ENCODE assay signal across 11 cellular contexts in the genomic region with DNA sequence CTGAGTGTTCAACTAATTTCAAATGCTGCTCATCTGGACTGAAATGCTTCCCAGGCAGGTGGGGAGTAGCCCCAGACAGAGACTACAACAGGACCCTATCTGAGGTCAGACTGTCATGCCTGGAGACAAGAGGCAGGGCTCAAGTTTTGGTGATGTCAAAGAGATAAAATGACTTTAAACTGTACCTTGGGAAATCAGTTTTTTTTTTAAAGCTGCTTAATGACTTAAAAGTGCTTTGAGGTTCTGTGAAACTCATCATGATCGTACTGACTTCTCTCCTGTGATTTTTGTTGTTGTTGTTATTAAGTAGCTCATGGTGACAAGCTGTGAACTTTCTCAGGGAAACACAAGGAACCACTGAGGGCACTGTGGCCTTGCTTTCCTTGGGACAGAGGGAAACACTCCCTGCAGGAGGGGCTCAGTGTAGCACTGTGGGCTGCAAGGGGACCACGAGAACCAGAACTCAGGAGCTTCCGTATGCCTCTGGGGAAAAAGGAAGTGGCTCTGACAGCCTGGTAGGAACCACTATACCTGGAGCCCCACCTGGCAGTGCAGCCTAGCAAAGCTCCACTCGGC. TPM values are rescaled to one million over a fixed set of nuclear protein-coding genes. Genes with fewer than 3 reads are reported as not detected.
DNase-seq lines count a peak whose midpoint lies in the region; ATAC-seq and TF ChIP-seq lines count a peak whose summit lies in the region.
"Had no signal": no experiment of that assay in that cellular context is flagged by ENCODE, and none has a peak within 500 bp of the region (broad histone marks: within the 10 kb centered on the region; RNA-seq: fewer than 3 reads in every experiment).

No MANE protein-coding gene starts in this region.

- peak in 3 of 10 experiments; percentile 16 to 35 (median 18) for DNase-seq in CD4-positive, alpha-beta T cell
- peak; percentile 27 for DNase-seq in MM.1S
- DNase-seq in central memory CD8-positive, alpha-beta T cell (ENCODE audit: low spot score in 2 of 2), result no peak
- DNase-seq in WERI-Rb-1, result no peak
- DNase-seq in omental fat pad (ENCODE audit: low spot score), result no peak
- DNase-seq: cerebellar nuclear complex, DMS 273 treated with DMSO at 0.1 percent for 48 hours, T1000 had no signal

- no peak overlapping the region for H2AFZ ChIP-seq in MM.1S (ENCODE audit: low read length)

- H3K79me2 ChIP-seq in MM.1S (ENCODE audit: low read length), result peaks cover 95% of the 10 kb centered on the region

- H3K4me2 ChIP-seq in MM.1S (ENCODE audit: low read depth, low read length), result peak overlapping the region; percentile 75

- intact Hi-C loops in CD4-positive, alpha-beta T cell (cut with DNase I, micrococcal nuclease), result loop anchor here in 1 of 2 experiments (1.0 kb wide), 1 partner anchor 8 kb away; no protein-coding TSS in a partner anchor

- H3K4me1 Mint-ChIP-seq in CD4-positive, alpha-beta T cell (ENCODE audit: low read depth), result peaks cover 93% of the 10 kb centered on the region
- H3K4me1 Mint-ChIP-seq in central memory CD8-positive, alpha-beta T cell, result peaks cover 30% of the 10 kb centered on the region

- TF ChIP-seq CTCF in CD4-positive, alpha-beta T cell (IDR thresholded peaks at IDR 0.05), result no peak
- TF ChIP-seq CTCF in MM.1S (IDR thresholded peaks at IDR 0.05; ENCODE audit: low read length), result no peak
- no peak for TF ChIP-seq CTCF in neutrophil (IDR thresholded peaks at IDR 0.05)
- no peak for TF ChIP-seq CTCF in WERI-Rb-1 (IDR thresholded peaks at IDR 0.05; ENCODE audit: low read depth, low read length)
- TF ChIP-seq CTCF in omental fat pad (IDR thresholded peaks at IDR 0.05), result no peak

- H3K4me1 ChIP-seq in MM.1S (ENCODE audit: low read length) (peaks cover 58% of the 10 kb centered on the region), neutrophil (ENCODE audit: control insufficient read depth in 1 of 2, insufficient read depth in 1 of 2, low read depth in 1 of 2, low read length in 1 of 2) (peaks cover 95 to 100% of the 10 kb centered on the region in 2 experiments)

- no peaks in the 10 kb centered on the region for H4K20me1 ChIP-seq in MM.1S (ENCODE audit: insufficient read depth, low read length)

- POLR2A ChIA-PET in CD4-positive, alpha-beta T cell (lab: Charles Lee), result interaction anchor here (0.8 to 3.0 kb wide), 7 partner anchors 9 to 121 kb away, joined by 3 to 41 read pairs (median 6); a partner anchor contains a TSS

- CTCF ChIA-PET in CD4-positive, alpha-beta T cell (lab: Charles Lee), result interaction anchor here (1.7 to 1.8 kb wide), 2 partner anchors 15 to 122 kb away, joined by 5 read pairs; no protein-coding TSS in a partner anchor

- H3K9me2 ChIP-seq in MM.1S (replicated peaks; ENCODE audit: insufficient read depth, low read length), result no peaks in the 10 kb centered on the region

- no peaks in the 10 kb centered on the region for H3K9me3 Mint-ChIP-seq in CD4-positive, alpha-beta T cell
- H3K9me3 Mint-ChIP-seq in central memory CD8-positive, alpha-beta T cell, result no peaks in the 10 kb centered on the region

- H3K27me3 ChIP-seq in CD4-positive, alpha-beta T cell (ENCODE audit: control insufficient read depth, insufficient read depth, low read length), result no peaks in the 10 kb centered on the region
- H3K27me3 ChIP-seq in MM.1S (replicated peaks; ENCODE audit: insufficient read depth, low read length), result no peaks in the 10 kb centered on the region
- no peaks in the 10 kb centered on the region for H3K27me3 ChIP-seq in neutrophil
- no peaks in the 10 kb centered on the region for H3K27me3 ChIP-seq in WERI-Rb-1 (ENCODE audit: insufficient read depth, low read depth, severe bottlenecking)

- ATAC-seq in CD4-positive, alpha-beta T cell (ENCODE audit: poor library complexity), result peak; percentile 66
- ATAC-seq in central memory CD8-positive, alpha-beta T cell (replicated peaks; ENCODE audit: extremely low read depth, poor library complexity, severe bottlenecking), result peak; percentile 42
- no peak for ATAC-seq in GM19452 (IDR thresholded peaks at IDR 0.05; ENCODE audit: unreplicated experiment)
- ATAC-seq in GM21723 (IDR thresholded peaks at IDR 0.05; ENCODE audit: unreplicated experiment), result no peak
- ATAC-seq in omental fat pad (ENCODE audit: low FRiP score), result no peak

- peak overlapping the region; percentile 86 for H3K27ac Mint-ChIP-seq in CD4-positive, alpha-beta T cell
- H3K27ac Mint-ChIP-seq in central memory CD8-positive, alpha-beta T cell (ENCODE audit: low read depth), result peak overlapping the region; percentile 89

- H3K9me3 ChIP-seq in CD4-positive, alpha-beta T cell (ENCODE audit: control insufficient read depth, low read length), result no peaks in the 10 kb centered on the region
- H3K9me3 ChIP-seq in MM.1S (replicated peaks; ENCODE audit: insufficient read depth, low read length) (no peaks in the 10 kb centered on the region), neutrophil (no peaks in the 10 kb centered on the region), WERI-Rb-1 (ENCODE audit: severe bottlenecking) (no peaks in the 10 kb centered on the region)

- H3K9ac ChIP-seq in MM.1S (ENCODE audit: low read length), result peak overlapping the region; percentile 19; the same call in 1 of the 2 replicates

- peak overlapping the region; percentile 75 for H3K27ac ChIP-seq in CD4-positive, alpha-beta T cell (ENCODE audit: low read depth, low read length)
- H3K27ac ChIP-seq in MM.1S (ENCODE audit: low read length) (peak overlapping the region; percentile 89), neutrophil (peak overlapping the region; percentile 87), WERI-Rb-1 (no peak overlapping the region)

- H3K4me3 ChIP-seq in MM.1S (ENCODE audit: low read length) (peak overlapping the region; percentile 7), neutrophil (ENCODE audit: low read depth in 1 of 2, low read length in 1 of 2) (peak overlapping the region; percentile 22 to 31), WERI-Rb-1 (ENCODE audit: low read depth, low read length) (no peak overlapping the region)

- peaks cover 34% of the 10 kb centered on the region for H3K36me3 Mint-ChIP-seq in CD4-positive, alpha-beta T cell (ENCODE audit: low read depth)
- peaks cover 2% of the 10 kb centered on the region for H3K36me3 Mint-ChIP-seq in central memory CD8-positive, alpha-beta T cell (ENCODE audit: insufficient read depth)

- H3K4me3 Mint-ChIP-seq in CD4-positive, alpha-beta T cell, result peak overlapping the region; percentile 21
- H3K4me3 Mint-ChIP-seq in central memory CD8-positive, alpha-beta T cell, result peak overlapping the region; percentile 1

- H3K36me3 ChIP-seq in MM.1S (replicated peaks; ENCODE audit: insufficient read depth, low read length) (peaks cover 12% of the 10 kb centered on the region; the same call in 1 of the 2 replicates), neutrophil (no peaks in the 10 kb centered on the region), WERI-Rb-1 (peaks cover 40% of the 10 kb centered on the region)

- H3K27me3 Mint-ChIP-seq in CD4-positive, alpha-beta T cell, result no peaks in the 10 kb centered on the region
- H3K27me3 Mint-ChIP-seq in central memory CD8-positive, alpha-beta T cell, result no peaks in the 10 kb centered on the region

- H3F3A ChIP-seq in MM.1S (ENCODE audit: insufficient read depth, low read length), result peaks cover 30% of the 10 kb centered on the region

RNA-seq across cellular contexts. Expression of a gene that starts 9.5 kb away (rescaled TPM):
- 10 to 100 TPM; 36.5 to 37.0 TPM for total RNA-seq in CD4-positive, alpha-beta T cell
- 10 to 100 TPM; 39.6 to 90.3 (median 70.0) TPM for total RNA-seq in omental fat pad

Comparison
In these comparisons a context has a peak if more than half of its experiments do, and no peak if none do; other contexts are left out.
1. ATAC-seq: peak in CD4-positive, alpha-beta T cell (single experiment) and central memory CD8-positive, alpha-beta T cell (single experiment); none in GM19452 (single experiment), GM21723 (single experiment) and omental fat pad (single experiment).